In the genomic region with DNA sequence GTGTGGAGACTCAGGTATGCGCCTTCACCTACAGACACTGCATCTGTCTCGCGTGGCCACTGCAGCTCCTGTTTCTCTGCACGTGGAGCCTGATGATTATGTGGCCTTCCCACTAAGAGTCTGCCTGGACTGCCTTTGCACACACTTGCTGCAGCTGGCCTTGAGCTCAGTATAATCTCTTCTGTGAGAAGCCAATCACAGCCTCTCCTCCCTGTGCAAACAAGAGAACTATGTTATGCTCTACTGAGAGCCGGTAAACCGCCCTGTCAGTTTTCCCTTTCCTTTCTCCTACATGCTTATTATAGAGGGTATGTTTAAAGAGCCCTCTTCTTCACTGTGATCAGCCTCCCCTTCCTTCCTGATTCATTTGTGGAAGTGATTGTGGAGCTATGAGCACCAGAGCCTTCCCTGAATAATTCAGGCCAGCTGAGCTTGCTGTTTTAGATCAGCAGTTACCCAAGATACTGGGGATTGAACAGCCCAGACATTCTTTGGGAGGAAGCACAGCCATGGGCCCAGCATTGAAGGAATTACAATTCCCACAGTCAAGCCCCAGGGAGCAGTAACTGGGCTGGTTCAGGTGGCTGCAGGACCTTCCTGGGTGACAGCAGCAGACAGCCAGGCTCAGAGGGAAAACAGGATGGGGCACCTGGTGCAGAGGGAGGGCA, we compare ENCODE assay signal across 11 cellular contexts. TPM values are rescaled to one million over a fixed set of nuclear protein-coding genes. Genes with fewer than 3 reads are reported as not detected.
DNase-seq lines count a peak whose midpoint lies in the region; ATAC-seq, FAIRE-seq and TF ChIP-seq lines count a peak whose summit lies in the region.
"Had no signal": no experiment of that assay in that cellular context is flagged by ENCODE, and none has a peak within 500 bp of the region (broad histone marks: within the 10 kb centered on the region; RNA-seq: fewer than 3 reads in every experiment).

No MANE protein-coding gene starts in this region.

- H3K27ac Mint-ChIP-seq in activated naive CD4-positive, alpha-beta T cell treated with anti-CD3 and anti-CD28 coated beads, Interleukin-2, amount 50 U/mL, for 72 hours: no peak overlapping the region
- H3K27ac Mint-ChIP-seq: activated CD4-positive, alpha-beta T cell treated with anti-CD3 and anti-CD28 coated beads for 36 hours had no signal

- H3K36me3 ChIP-seq in keratinocyte (ENCODE audit: control insufficient read depth in 2 of 2, extremely low read depth in 1 of 2, insufficient read depth in 2 of 2, low read length in 2 of 2): no peaks in the 10 kb centered on the region
- H3K36me3 ChIP-seq: vagina had no signal

- no peak for TF ChIP-seq EP300 in A549 (IDR thresholded peaks at IDR 0.05)

- POLR2A ChIA-PET in A549 (lab: Yijun Ruan, JAX): no interaction called here

- WGBS in A549 (ENCODE audit: missing lambda C conversion rate): 57% methylated on average over 6 of the region's 6 CpGs

- H3K9me3 Mint-ChIP-seq in activated naive CD4-positive, alpha-beta T cell treated with anti-CD3 and anti-CD28 coated beads, Interleukin-2, amount 50 U/mL, for 72 hours: no peaks in the 10 kb centered on the region

- H3K9ac ChIP-seq in keratinocyte (ENCODE audit: control insufficient read depth, extremely low read depth, insufficient read depth, low read length): peak overlapping the region; percentile 2

- no peak for TF ChIP-seq CTCF in A549 (IDR thresholded peaks at IDR 0.05)
- TF ChIP-seq CTCF in keratinocyte (optimal IDR thresholded peaks at IDR 0.05 in 1 of 3, IDR thresholded peaks at IDR 0.05 in 1 of 3, conservative IDR thresholded peaks at IDR 0.05 in 1 of 3; ENCODE audit: extremely low read depth in 1 of 3, insufficient read depth in 2 of 3, low read length in 3 of 3): no peak

- H3K79me2 ChIP-seq in keratinocyte (ENCODE audit: control insufficient read depth, insufficient read depth, low read length): peaks cover 24% of the 10 kb centered on the region

- TF ChIP-seq RAD21 in A549 (conservative IDR thresholded peaks at IDR 0.05 in 1 of 2, IDR thresholded peaks at IDR 0.05 in 1 of 2): no peak

- no peaks in the 10 kb centered on the region for H3K27me3 ChIP-seq in keratinocyte (ENCODE audit: control insufficient read depth, extremely low read depth, insufficient read depth, low read length)
- H3K27me3 ChIP-seq: vagina had no signal

- H3K9me3 ChIP-seq in A549 (no peaks in the 10 kb centered on the region), keratinocyte (ENCODE audit: control insufficient read depth, low read depth, low read length) (no peaks in the 10 kb centered on the region)
- H3K9me3 ChIP-seq: vagina had no signal

- TF ChIP-seq POLR2A in A549 (IDR thresholded peaks at IDR 0.05; ENCODE audit: low read length): no peak

- peaks cover 12% of the 10 kb centered on the region; the same call in 2 of the 3 replicates for H3K4me1 ChIP-seq in A549
- H3K4me1 ChIP-seq in keratinocyte (ENCODE audit: control insufficient read depth, extremely low read depth, insufficient read depth, low read length): peaks cover 33% of the 10 kb centered on the region

- dilution Hi-C loops in keratinocyte (cut with MboI; ENCODE audit: extremely low pct_ligation_motif_present, low sequenced_read_pairs): no loop called here

- H3K27ac ChIP-seq in A549: no peak overlapping the region
- peak overlapping the region; percentile 10 for H3K27ac ChIP-seq in keratinocyte (ENCODE audit: control insufficient read depth, insufficient read depth, low read length)
- H3K27ac ChIP-seq: vagina had no signal

- H3K4me2 ChIP-seq in A549: no peak overlapping the region
- peak overlapping the region; percentile 39 for H3K4me2 ChIP-seq in keratinocyte (ENCODE audit: control insufficient read depth, extremely low read depth, insufficient read depth, low read depth, low read length)

- DNase-seq in A549 (ENCODE audit: low read depth in 1 of 2, low spot score in 1 of 2): no peak
- peak; percentile 40 for DNase-seq in NCI-H1436 (lab: John Stamatoyannopoulos, UW)
- peak; percentile 34 for DNase-seq in SW480 (ENCODE audit: low spot score)
- no peak for DNase-seq in keratinocyte (ENCODE audit: low read depth, low spot score)
- no peak for DNase-seq in activated naive CD4-positive, alpha-beta T cell treated with anti-CD3 and anti-CD28 coated beads, Interleukin-2, amount 50 U/mL, for 72 hours (ENCODE audit: low spot score in 2 of 2)
- no peak for DNase-seq in activated CD4-positive, CD25-positive, alpha-beta regulatory T cell treated with anti-CD3 and anti-CD28 coated beads, Interleukin-2, amount 50 U/mL, for 72 hours
- DNase-seq: activated CD4-positive, alpha-beta T cell treated with anti-CD3 and anti-CD28 coated beads for 36 hours; effector CD8-positive, alpha-beta T cell had no signal

- no peak for FAIRE-seq in A549 (lab: Jason Lieb, UNC)
- FAIRE-seq in keratinocyte (lab: Jason Lieb, UNC): peak; percentile 52

- H3K9me1 ChIP-seq in keratinocyte (ENCODE audit: control insufficient read depth, extremely low read depth, insufficient read depth, low read length): no peaks in the 10 kb centered on the region

- H3K4me3 ChIP-seq in A549: no peak overlapping the region
- no peak overlapping the region for H3K4me3 ChIP-seq in keratinocyte (ENCODE audit: control insufficient read depth in 2 of 3, extremely low read depth in 1 of 3, insufficient read depth in 2 of 3, low read depth in 1 of 3, low read length in 3 of 3)
- H3K4me3 ChIP-seq: vagina had no signal

- H2AFZ ChIP-seq in keratinocyte (ENCODE audit: control insufficient read depth, low read length): peak overlapping the region; percentile 44

- H4K20me1 ChIP-seq in keratinocyte (ENCODE audit: control insufficient read depth, extremely low read depth, insufficient read depth, low read length): no peaks in the 10 kb centered on the region

- no peaks in the 10 kb centered on the region for H3K36me3 Mint-ChIP-seq in activated naive CD4-positive, alpha-beta T cell treated with anti-CD3 and anti-CD28 coated beads, Interleukin-2, amount 50 U/mL, for 72 hours

- CTCF ChIA-PET in A549 (lab: Yijun Ruan, JAX): interaction anchor here (0.6 to 3.9 kb wide), 13 partner anchors 8 to 256 kb away, joined by 3 to 28 read pairs (median 4); partner anchors contain the start of gene FAM136A

- ATAC-seq in A549 (no peak), GM18907 (IDR thresholded peaks at IDR 0.05; ENCODE audit: unreplicated experiment) (no peak), GM21786 (IDR thresholded peaks at IDR 0.05; ENCODE audit: unreplicated experiment) (no peak)
- ATAC-seq in activated naive CD4-positive, alpha-beta T cell treated with anti-CD3 and anti-CD28 coated beads, Interleukin-2, amount 50 U/mL, for 72 hours: no peak
- ATAC-seq: activated CD4-positive, alpha-beta T cell treated with anti-CD3 and anti-CD28 coated beads for 36 hours had no signal

TF ChIP-seq in A549, 52 proteins besides CTCF, POLR2A, EP300 and RAD21:
- TF ChIP-seq MAFK (IDR thresholded peaks at IDR 0.05; ENCODE audit: partially characterized antibody) (peak; percentile 13), CEBPB (IDR thresholded peaks at IDR 0.05) (no peak)

RNA-seq across cellular contexts. Expression of gene TGFA, which starts 3.7 kb away (rescaled TPM):
- polyA plus RNA-seq in A549 (2011; rRNA removed): 3.5 and 3.6 TPM in 2 replicates
- polyA plus RNA-seq in A549 (2012; cell fraction: cytosol; rRNA removed): 2.5 and 3.2 TPM in 2 replicates
- polyA plus RNA-seq in A549 (2012; cell fraction: nucleus; rRNA removed): 1.9 and 3.8 TPM in 2 replicates
- 5.2 to 7.1 TPM (median 5.3 TPM) in 3 replicates for polyA plus RNA-seq in A549 (2017; fragmentation: RNase III; extraction: RNeasy Plus Mini Kit Qiagen cat#74134 plus additional on column Dnase treatment)
- polyA minus RNA-seq in A549 (2011; rRNA and poly(A)+ RNA removed): 4.1 and 5.3 TPM in 2 replicates
- 26.6 to 71.8 TPM (median 51.7 TPM) in 3 replicates for polyA plus RNA-seq in keratinocyte
- polyA plus RNA-seq in keratinocyte (2011; ENCODE audit: low read depth): 45.8 TPM
- polyA plus RNA-seq in keratinocyte (2011; cell fraction: cytosol; rRNA removed): 35.1 and 39.9 TPM in 2 replicates
- 46.4 and 47.9 TPM in 2 replicates for polyA plus RNA-seq in keratinocyte (2011; cell fraction: nucleus; rRNA removed)
- polyA plus RNA-seq in keratinocyte (2012; ENCODE audit: low replicate concordance): 45.8 and 70.2 TPM in 2 replicates
- 42.6 to 126 TPM (median 65.6 TPM) in 3 replicates for polyA minus RNA-seq in keratinocyte
- 76.2 TPM for polyA minus RNA-seq in keratinocyte (2011; cell fraction: cytosol; rRNA and poly(A)+ RNA removed)
- polyA minus RNA-seq in keratinocyte (2011; cell fraction: nucleus; rRNA and poly(A)+ RNA removed): 66.3 and 93.9 TPM in 2 replicates
- 1 to 10 TPM in 1 of 2 donors, under 1 TPM in 1; 0.19 to 1.8 TPM for total RNA-seq in activated naive CD4-positive, alpha-beta T cell treated with anti-CD3 and anti-CD28 coated beads, Interleukin-2, amount 50 U/mL, for 72 hours

Comparison
In these comparisons a context has a peak if more than half of its experiments do, and no peak if none do; other contexts are left out.
1. DNase-seq: peak in NCI-H1436 (single experiment) and SW480 (single experiment); none in A549 (0 of 2), keratinocyte (single experiment), activated naive CD4-positive, alpha-beta T cell treated with anti-CD3 and anti-CD28 coated beads, Interleukin-2, amount 50 U/mL, for 72 hours (0 of 2) and activated CD4-positive, CD25-positive, alpha-beta regulatory T cell treated with anti-CD3 and anti-CD28 coated beads, Interleukin-2, amount 50 U/mL, for 72 hours (single experiment).